Comparison of ENCODE assay signal across 18 cellular contexts in the genomic region with DNA sequence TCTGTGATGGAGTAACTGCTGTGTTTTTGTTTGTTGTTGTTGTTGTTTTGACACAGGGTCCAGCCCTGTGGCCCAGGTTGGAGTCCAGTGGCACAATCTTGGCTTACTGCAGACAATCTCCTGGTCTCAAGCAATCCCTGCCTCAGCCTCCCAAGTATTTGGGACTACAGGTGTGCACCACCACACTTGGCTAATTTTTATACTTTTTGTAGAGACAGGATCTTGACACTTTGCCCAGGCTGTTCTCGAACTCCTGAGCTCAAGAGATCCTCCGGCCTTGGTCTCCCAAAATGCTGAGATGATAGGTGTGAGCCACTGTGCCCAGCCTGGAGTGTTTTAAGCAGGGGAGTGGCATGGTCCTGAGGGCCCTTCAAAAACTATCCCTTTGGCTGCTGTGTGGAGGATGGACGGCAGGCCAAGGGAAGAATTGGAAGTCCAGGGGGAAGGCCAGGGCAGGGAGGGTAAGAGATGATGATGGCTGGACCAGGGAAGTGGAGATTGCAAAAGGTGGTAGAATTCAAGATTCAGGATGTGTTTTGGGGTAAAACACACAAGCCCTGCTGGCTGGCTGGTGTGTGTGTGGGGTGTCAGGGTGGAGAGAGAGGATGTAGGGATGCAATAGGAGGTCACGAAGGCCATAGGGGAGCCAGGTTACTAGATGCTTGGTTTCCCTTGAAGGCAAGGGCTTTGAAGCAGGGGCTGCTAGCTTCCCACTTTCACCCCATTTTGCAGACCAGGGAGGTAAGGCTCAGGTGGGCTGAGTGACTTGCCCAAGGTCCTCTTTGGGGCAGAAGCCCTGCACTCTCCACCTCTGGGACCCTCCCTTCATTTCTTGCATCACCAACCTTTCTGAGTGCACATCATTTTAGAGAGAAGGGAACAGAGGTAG. TPM values are rescaled to one million over a fixed set of nuclear protein-coding genes. Genes with fewer than 3 reads are reported as not detected.
DNase-seq lines count a peak whose midpoint lies in the region; ATAC-seq, FAIRE-seq and TF ChIP-seq lines count a peak whose summit lies in the region.
"Had no signal": no experiment of that assay in that cellular context is flagged by ENCODE, and none has a peak within 500 bp of the region (broad histone marks: within the 10 kb centered on the region; RNA-seq: fewer than 3 reads in every experiment).

No MANE protein-coding gene starts in this region.

- TF ChIP-seq CTCF in esophagus muscularis mucosa (IDR thresholded peaks at IDR 0.05) (no peak), psoas muscle (IDR thresholded peaks at IDR 0.05) (no peak), D721Med (IDR thresholded peaks at IDR 0.05; ENCODE audit: insufficient read depth, missing control alignments) (no peak)

- ATAC-seq in right cardiac atrium: no peak
- no peak for ATAC-seq in Right ventricle myocardium inferior
- ATAC-seq in psoas muscle: no peak
- no peak for ATAC-seq in HG02798 (IDR thresholded peaks at IDR 0.05; ENCODE audit: poor library complexity, unreplicated experiment)
- ATAC-seq: naive thymus-derived CD4-positive, alpha-beta T cell had no signal

- TF ChIP-seq POLR2A in esophagus muscularis mucosa (IDR thresholded peaks at IDR 0.05; ENCODE audit: low read depth): no peak

- no peak for FAIRE-seq in D721Med (lab: Jason Lieb, UNC)

- H3K27ac ChIP-seq in right cardiac atrium (ENCODE audit: low read length) (peak overlapping the region; percentile 32), esophagus muscularis mucosa (replicated peaks in 1 of 4) (peak overlapping the region; percentile 79 to 97 (median 92)), psoas muscle (peak overlapping the region; percentile 23)

- WGBS in right cardiac atrium: 91% methylated on average over 4 of the region's 4 CpGs
- WGBS in esophagus muscularis mucosa: 91% methylated on average over 4 of the region's 4 CpGs
- 89 to 94% (median 90%) methylated on average over 4 of the region's 4 CpGs for WGBS in psoas muscle, 3 donors

- no peak for DNase-seq in right cardiac atrium
- DNase-seq in Right ventricle myocardium inferior (ENCODE audit: missing footprints): no peak
- no peak for DNase-seq in esophagus muscularis mucosa (ENCODE audit: extremely low spot score)
- DNase-seq in psoas muscle: no peak
- no peak for DNase-seq in NCI-H187 (lab: John Stamatoyannopoulos, UW)
- DNase-seq in D721Med (ENCODE audit: insufficient read length, low spot score): no peak
- DNase-seq in NCI-H2081 treated with DMSO at 0.1 percent for 48 hours (lab: John Stamatoyannopoulos, UW): no peak
- DNase-seq: activated CD8-positive, alpha-beta memory T cell treated with anti-CD3 and anti-CD28 coated beads for 24 hours; COR-L47; naive thymus-derived CD4-positive, alpha-beta T cell; NCI-H1694; NCI-H510A had no signal

- intact Hi-C loops in right cardiac atrium (cut with DNase I) (loop anchor here (5.0 to 10.0 kb wide), 4 partner anchors 114 to 222 kb away; no protein-coding TSS in a partner anchor), Right ventricle myocardium inferior (cut with DNase I) (loop anchor here (2.0 to 5.0 kb wide), 2 partner anchors 70 to 234 kb away; a partner anchor contains a TSS), esophagus muscularis mucosa (cut with DNase I) (loop anchor here (5.0 kb wide), 1 partner anchor 224 kb away; no protein-coding TSS in a partner anchor), psoas muscle (cut with DNase I) (loop anchor here in 1 of 2 donors (5.0 kb wide), 1 partner anchor 219 kb away; no protein-coding TSS in a partner anchor)

- no peak overlapping the region for H3K4me3 ChIP-seq in right cardiac atrium (ENCODE audit: low read length)
- H3K4me3 ChIP-seq in esophagus muscularis mucosa: no peak overlapping the region
- no peak overlapping the region for H3K4me3 ChIP-seq in psoas muscle

- H3K9me3 ChIP-seq in right cardiac atrium (ENCODE audit: control insufficient read depth, low read length) (no peaks in the 10 kb centered on the region), esophagus muscularis mucosa (peaks cover 0 to 4% (median 0%) of the 10 kb centered on the region in 4 donors), psoas muscle (no peaks in the 10 kb centered on the region)

- H3K27me3 ChIP-seq in right cardiac atrium (ENCODE audit: control insufficient read depth, insufficient read depth) (no peaks in the 10 kb centered on the region), esophagus muscularis mucosa (no peaks in the 10 kb centered on the region), psoas muscle (ENCODE audit: insufficient read depth in 3 of 3, low read length in 2 of 3) (no peaks in the 10 kb centered on the region)

- TF ChIP-seq EP300 in esophagus muscularis mucosa (IDR thresholded peaks at IDR 0.05): no peak

- H3K4me1 ChIP-seq in right cardiac atrium (ENCODE audit: control insufficient read depth, insufficient read depth, low read length): peaks cover 4% of the 10 kb centered on the region
- H3K4me1 ChIP-seq in esophagus muscularis mucosa: peaks cover 43 to 51% (median 50%) of the 10 kb centered on the region in 4 donors
- peaks cover 15% of the 10 kb centered on the region for H3K4me1 ChIP-seq in psoas muscle

- H3K36me3 ChIP-seq in esophagus muscularis mucosa (no peaks in the 10 kb centered on the region), psoas muscle (ENCODE audit: insufficient read depth in 1 of 2, low read depth in 1 of 2) (no peaks in the 10 kb centered on the region)

RNA-seq across cellular contexts. Expression of a gene that starts 18.8 kb away (rescaled TPM):
- total RNA-seq in right cardiac atrium (10 to 100 TPM in 3 of 4 donors, 1 to 10 TPM in 1; 6.3 to 13.8 (median 11.0) TPM), Right ventricle myocardium inferior (3.4 TPM), esophagus muscularis mucosa (10 to 100 TPM in 1 of 4 donors, 1 to 10 TPM in 3; 3.6 to 10.7 (median 6.4) TPM), psoas muscle (1 to 10 TPM in 3 of 4 donors, under 1 TPM in 1; 0.39 to 2.4 (median 1.4) TPM)
- polyA plus RNA-seq in right cardiac atrium (11.8 TPM), psoas muscle (1 to 10 TPM; 2.0 to 3.1 (median 2.7) TPM)

RNA-seq across cellular contexts. Expression of a gene that starts 55.3 kb away (rescaled TPM):
- under 1 TPM in 1 of 4 donors, not detected in 3; 0.11 TPM for total RNA-seq in right cardiac atrium
- not detected for polyA plus RNA-seq in right cardiac atrium
- not detected for total RNA-seq in Right ventricle myocardium inferior
- total RNA-seq in esophagus muscularis mucosa: not detected
- total RNA-seq in psoas muscle: under 1 TPM in 1 of 4 donors, not detected in 3; 0.12 TPM
- polyA plus RNA-seq in psoas muscle: under 1 TPM in 1 of 3 donors, not detected in 2; 0.04 TPM
- total RNA-seq: dermis microvascular lymphatic vessel endothelial cell, G401, HT1080, renal cortical epithelial cell, ureter had no signal
- polyA plus RNA-seq: naive thymus-derived CD4-positive, alpha-beta T cell had no signal

RNA-seq across cellular contexts. Expression of a gene that starts 58.2 kb away (rescaled TPM):
- total RNA-seq in right cardiac atrium: 10 to 100 TPM; 44.8 to 58.4 (median 52.0) TPM
- polyA plus RNA-seq in right cardiac atrium: 51.6 TPM
- 64.1 TPM for total RNA-seq in Right ventricle myocardium inferior
- total RNA-seq in esophagus muscularis mucosa: 10 to 100 TPM; 58.1 to 77.4 (median 66.9) TPM
- 10 to 100 TPM; 25.2 to 39.9 (median 29.2) TPM for total RNA-seq in psoas muscle
- polyA plus RNA-seq in psoas muscle: 10 to 100 TPM; 47.9 to 88.3 (median 53.3) TPM

Comparison
In these comparisons a context has a peak if more than half of its experiments do, and no peak if none do; other contexts are left out.
1. H3K27ac ChIP-seq: peak in every context shown above with its lines; median percentile 92 in esophagus muscularis mucosa; 32 in right cardiac atrium; 23 in psoas muscle.